ENCODE assay signal across 15 cellular contexts in the genomic region with DNA sequence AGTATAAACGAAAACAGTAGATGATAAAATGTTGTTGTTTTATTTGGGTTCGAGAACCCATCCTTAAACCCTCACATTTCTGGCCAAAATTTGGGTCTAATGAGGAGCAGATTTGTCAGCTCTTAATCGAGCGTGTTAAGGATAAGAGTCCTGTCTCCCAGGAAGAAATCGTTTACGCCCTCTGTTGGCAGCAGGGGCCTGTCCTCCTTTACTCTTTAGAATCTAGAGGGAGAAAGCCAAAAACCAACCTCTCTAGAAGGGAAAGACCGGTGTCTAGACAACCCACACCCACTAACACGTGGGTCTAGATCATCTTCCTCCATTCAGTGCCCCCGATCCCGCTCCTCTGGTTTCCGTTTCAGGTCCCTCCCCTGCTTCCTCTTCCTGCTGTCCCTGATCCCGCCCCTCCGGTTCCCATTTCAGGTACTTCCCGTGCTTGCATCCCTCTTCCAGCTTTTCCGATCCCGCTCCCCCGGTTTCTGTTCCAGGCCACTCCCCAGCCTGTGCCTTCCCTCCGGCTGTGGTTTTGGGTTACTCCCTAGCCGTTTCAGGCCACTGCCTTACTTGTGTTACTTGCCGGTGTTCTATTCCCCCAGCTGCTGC.
DNase-seq lines count a peak whose midpoint lies in the region; ATAC-seq and TF ChIP-seq lines count a peak whose summit lies in the region.
"Had no signal": no experiment of that assay in that cellular context is flagged by ENCODE, and none has a peak within 500 bp of the region (broad histone marks: within the 10 kb centered on the region; RNA-seq: fewer than 3 reads in every experiment).

No MANE protein-coding gene starts in this region.

- TF ChIP-seq CTCF in A673 (conservative IDR thresholded peaks at IDR 0.05; ENCODE audit: low read depth, low read length), result peak; percentile 62
- TF ChIP-seq CTCF in PC-9 (conservative IDR thresholded peaks at IDR 0.05), result peak; percentile 38; the same call in 1 of the 2 replicates

- H3K27me3 ChIP-seq in A673 (replicated peaks; ENCODE audit: insufficient read depth, low read depth, low read length, poor library complexity) (no peaks in the 10 kb centered on the region), PC-9 (ENCODE audit: insufficient read depth, low read depth) (no peaks in the 10 kb centered on the region)
- H3K27me3 ChIP-seq: BLaER1, MG63, stomach had no signal

- no peaks in the 10 kb centered on the region for H3F3A ChIP-seq in PC-9 (ENCODE audit: insufficient read depth, low read depth)

- CTCF ChIA-PET in A673 (lab: Charles Lee), result interaction anchor here (0.6 to 1.1 kb wide), 4 partner anchors 10 to 345 kb away, joined by 3 to 5 read pairs (median 4); partner anchors contain the start of gene DKK2
- CTCF ChIA-PET in PC-9 (lab: Charles Lee), result interaction anchor here (0.6 to 0.8 kb wide), 3 partner anchors 203 to 1265 kb away, joined by 3 read pairs; no protein-coding TSS in a partner anchor

- no peaks in the 10 kb centered on the region for H3K9me3 ChIP-seq in A673 (ENCODE audit: low read depth, low read length, poor library complexity, severe bottlenecking)
- H3K9me3 ChIP-seq in PC-9 (ENCODE audit: insufficient read depth, low read depth), result no peaks in the 10 kb centered on the region
- H3K9me3 ChIP-seq: BLaER1, MG63, stomach had no signal

- intact Hi-C loops in A673 (cut with micrococcal nuclease; ENCODE audit: unreplicated experiment), result loop anchor here (10.0 kb wide), 2 partner anchors 284 to 354 kb away; no protein-coding TSS in a partner anchor
- intact Hi-C loops in PC-9 (cut with micrococcal nuclease; ENCODE audit: unreplicated experiment), result loop anchor here (2.0 to 10.0 kb wide), 3 partner anchors 196 to 1016 kb away; partner anchors contain the start of gene GIMD1

- no peak for ATAC-seq in HG02623 (IDR thresholded peaks at IDR 0.05; ENCODE audit: unreplicated experiment)
- ATAC-seq: effector memory CD8-positive, alpha-beta T cell had no signal

- peak overlapping the region; percentile 68 for H2AFZ ChIP-seq in PC-9

- no peaks in the 10 kb centered on the region for H3K79me2 ChIP-seq in PC-9 (ENCODE audit: low read depth)

- H3K4me2 ChIP-seq in PC-9, result peak overlapping the region; percentile 68
- H3K4me2 ChIP-seq: BLaER1 had no signal

- no peaks in the 10 kb centered on the region for H3K36me3 ChIP-seq in A673 (ENCODE audit: insufficient read depth, low read length, poor library complexity, severe bottlenecking)
- H3K36me3 ChIP-seq in PC-9 (ENCODE audit: low read depth), result no peaks in the 10 kb centered on the region
- H3K36me3 ChIP-seq: BLaER1, MG63, stomach had no signal

- BruUV-seq in A673 (replicated peaks; lab: Mats Ljungman, UMichigan) (no TSS peak), PC-9 (replicated peaks; lab: Mats Ljungman, UMichigan) (no TSS peak)

- H3K4me3 ChIP-seq in A673 (ENCODE audit: low read depth, low read length, poor library complexity, severe bottlenecking) (no peak overlapping the region), PC-9 (peak overlapping the region; percentile 28; the same call in 1 of the 2 replicates)
- H3K4me3 ChIP-seq: BLaER1, MG63, stomach had no signal

- H4K20me1 ChIP-seq in PC-9 (ENCODE audit: insufficient read depth), result no peaks in the 10 kb centered on the region
- H4K20me1 ChIP-seq: BLaER1 had no signal

- H3K4me1 ChIP-seq in A673 (ENCODE audit: insufficient read depth, low read length, poor library complexity, severe bottlenecking) (peaks cover 37% of the 10 kb centered on the region), PC-9 (replicated peaks; ENCODE audit: insufficient read depth) (no peaks in the 10 kb centered on the region)
- H3K4me1 ChIP-seq: BLaER1, stomach had no signal

- POLR2A ChIA-PET in A673 (lab: Charles Lee; ENCODE audit: low non-redundant PET), result no interaction called here
- POLR2A ChIA-PET in PC-9 (lab: Charles Lee; ENCODE audit: unreplicated experiment), result no interaction called here

- no peaks in the 10 kb centered on the region for H3K9me2 ChIP-seq in PC-9 (ENCODE audit: insufficient read depth)

- DNase-seq in A673 (ENCODE audit: low spot score), result peak; percentile 75
- DNase-seq in EH (ENCODE audit: low read depth), result peak; percentile 44
- peak in 1 of 2 experiments; percentile 20 for DNase-seq in PC-9
- DNase-seq in fibroblast of gingiva (ENCODE audit: low read depth), result peak; percentile 9
- DNase-seq in AML-193 (lab: John Stamatoyannopoulos, UW), result no peak
- DNase-seq in activated naive CD4-positive, alpha-beta T cell treated with Interleukin-2 at 50 U/mL for 16 hours, result no peak
- no peak for DNase-seq in ureter (ENCODE audit: low spot score)
- DNase-seq: activated CD4-positive, alpha-beta T cell treated with anti-CD3 and anti-CD28 coated beads, Interleukin-2, amount 10 ng/mL, durations not matched to agents 24 days and 14 days; effector memory CD8-positive, alpha-beta T cell; MG63; SIG-M5; stomach; T-helper 9 cell had no signal

- peak overlapping the region; percentile 44 for H3K27ac ChIP-seq in A673 (ENCODE audit: low read depth, low read length, poor library complexity, severe bottlenecking)
- H3K27ac ChIP-seq in PC-9, result no peak overlapping the region
- H3K27ac ChIP-seq: BLaER1, stomach had no signal

Comparison
In these comparisons a context has a peak if more than half of its experiments do, and no peak if none do; other contexts are left out.
1. DNase-seq: peak in A673 (single experiment), EH (single experiment) and fibroblast of gingiva (single experiment); none in AML-193 (0 of 2), activated naive CD4-positive, alpha-beta T cell treated with Interleukin-2 at 50 U/mL for 16 hours (single experiment) and ureter (single experiment).